Comparison of ENCODE assay signal across 10 cellular contexts in the genomic region with DNA sequence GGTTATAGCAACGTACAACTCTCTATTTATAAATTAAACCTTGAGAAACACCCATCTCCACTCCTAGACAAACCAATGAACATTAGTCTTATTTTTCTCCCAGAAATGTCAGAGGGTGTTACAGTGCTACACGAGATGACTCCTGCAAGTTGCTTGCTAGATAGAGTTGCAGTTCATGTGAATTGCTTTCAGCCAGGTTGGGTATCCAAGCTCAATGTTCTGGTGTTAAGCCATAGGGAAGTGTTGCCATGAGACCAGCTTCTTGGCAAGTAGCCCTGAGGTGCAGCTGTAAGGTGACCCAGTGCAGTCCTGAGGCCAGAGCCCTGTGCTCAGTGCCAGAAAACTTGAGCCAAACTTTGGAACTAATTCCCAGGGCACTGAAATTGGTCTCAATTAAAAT. TPM values are rescaled to one million over a fixed set of nuclear protein-coding genes. Genes with fewer than 3 reads are reported as not detected.
DNase-seq lines count a peak whose midpoint lies in the region; ATAC-seq and TF ChIP-seq lines count a peak whose summit lies in the region.
"Had no signal": no experiment of that assay in that cellular context is flagged by ENCODE, and none has a peak within 500 bp of the region (broad histone marks: within the 10 kb centered on the region; RNA-seq: fewer than 3 reads in every experiment).

No MANE protein-coding gene starts in this region.

- no peak overlapping the region for H3K27ac ChIP-seq in HEK293 (ENCODE audit: extremely low read depth, low read depth, low read length)
- H3K27ac ChIP-seq: KMS-11 had no signal

- no peaks in the 10 kb centered on the region for H3K9me3 ChIP-seq in HEK293 (ENCODE audit: control insufficient read depth, insufficient read depth, low read depth, low read length)

- CTCF ChIA-PET in HEK293 (lab: Yijun Ruan, JAX): interaction anchor here (0.9 kb wide), 1 partner anchor 50 kb away, joined by 3 read pairs; no protein-coding TSS in a partner anchor

- TF ChIP-seq POLR2A in lower leg skin (IDR thresholded peaks at IDR 0.05): no peak

- 47 to 59% methylated on average over 2 of the region's 2 CpGs for WGBS in lower leg skin, 2 donors

- no peak overlapping the region for H3K4me3 ChIP-seq in HEK293 (ENCODE audit: low read depth, low read length)
- no peak overlapping the region for H3K4me3 ChIP-seq in fibroblast of mammary gland (ENCODE audit: control insufficient read depth, low read depth, low read length)
- no peak overlapping the region for H3K4me3 ChIP-seq in retinal pigment epithelial cell (ENCODE audit: low read length)
- no peak overlapping the region for H3K4me3 ChIP-seq in lower leg skin (ENCODE audit: low read depth, poor library complexity, severe bottlenecking)

- DNase-seq in NOMO-1 treated with dmso at 0.1 percent for 144 hours (lab: John Stamatoyannopoulos, UW; ENCODE audit: unreplicated experiment) (peak; percentile 22), fibroblast of mammary gland (ENCODE audit: low read depth) (peak; percentile 44), retinal pigment epithelial cell (ENCODE audit: low read depth) (peak; percentile 85), lower leg skin (ENCODE audit: low spot score in 2 of 2) (no peak), T1000 (lab: John Stamatoyannopoulos, UW) (no peak)
- DNase-seq in stimulated activated naive CD8-positive, alpha-beta T cell treated with anti-CD3 and anti-CD28 coated beads, Interleukin-15, Interleukin-2, amounts not matched to agents 100 U/mL and 50 U/mL, for 24 hours: no peak
- DNase-seq: activated gamma-delta T cell treated with Interleukin-2 at 50 U/mL for 16 hours had no signal

- peaks cover 7% of the 10 kb centered on the region for H3K4me1 ChIP-seq in HEK293 (ENCODE audit: control insufficient read depth, insufficient read depth, low read length)

- no peak for TF ChIP-seq CTCF in HEK293 (tag by site-specific recombination; IDR thresholded peaks at IDR 0.05)
- no peak for TF ChIP-seq CTCF in fibroblast of mammary gland (conservative IDR thresholded peaks at IDR 0.05; ENCODE audit: control insufficient read depth, insufficient read depth, low read depth, low read length)
- no peak for TF ChIP-seq CTCF in retinal pigment epithelial cell (conservative IDR thresholded peaks at IDR 0.05; ENCODE audit: low read depth, low read length)
- TF ChIP-seq CTCF in lower leg skin (IDR thresholded peaks at IDR 0.05): no peak

- H3K36me3 ChIP-seq in HEK293 (ENCODE audit: control insufficient read depth in 2 of 2, insufficient read depth in 1 of 2, low read length in 2 of 2): no peaks in the 10 kb centered on the region

- intact Hi-C loops in lower leg skin (cut with DNase I; ENCODE audit: low total_unique reads): no loop called here

- POLR2A ChIA-PET in HEK293 (lab: Yijun Ruan, JAX): interaction anchor here (0.5 to 0.8 kb wide), 3 partner anchors 17 to 48 kb away, joined by 3 to 6 read pairs (median 4); no protein-coding TSS in a partner anchor

- ATAC-seq in GM21723 (IDR thresholded peaks at IDR 0.05; ENCODE audit: unreplicated experiment): no peak
- ATAC-seq in stimulated activated naive CD8-positive, alpha-beta T cell treated with anti-CD3 and anti-CD28 coated beads, Interleukin-15, Interleukin-2, amounts not matched to agents 100 U/mL and 50 U/mL, for 24 hours: no peak

TF ChIP-seq in HEK293, 187 proteins besides CTCF, POLR2A, EP300 and RAD21:
- TF ChIP-seq ZNF274 (IDR thresholded peaks at IDR 0.05; ENCODE audit: low read length): no peak
- TF ChIP-seq ZNF274 (tag by site-specific recombination; IDR thresholded peaks at IDR 0.05; ENCODE audit: borderline replicate concordance): no peak
- TF ChIP-seq, protein P1, sequence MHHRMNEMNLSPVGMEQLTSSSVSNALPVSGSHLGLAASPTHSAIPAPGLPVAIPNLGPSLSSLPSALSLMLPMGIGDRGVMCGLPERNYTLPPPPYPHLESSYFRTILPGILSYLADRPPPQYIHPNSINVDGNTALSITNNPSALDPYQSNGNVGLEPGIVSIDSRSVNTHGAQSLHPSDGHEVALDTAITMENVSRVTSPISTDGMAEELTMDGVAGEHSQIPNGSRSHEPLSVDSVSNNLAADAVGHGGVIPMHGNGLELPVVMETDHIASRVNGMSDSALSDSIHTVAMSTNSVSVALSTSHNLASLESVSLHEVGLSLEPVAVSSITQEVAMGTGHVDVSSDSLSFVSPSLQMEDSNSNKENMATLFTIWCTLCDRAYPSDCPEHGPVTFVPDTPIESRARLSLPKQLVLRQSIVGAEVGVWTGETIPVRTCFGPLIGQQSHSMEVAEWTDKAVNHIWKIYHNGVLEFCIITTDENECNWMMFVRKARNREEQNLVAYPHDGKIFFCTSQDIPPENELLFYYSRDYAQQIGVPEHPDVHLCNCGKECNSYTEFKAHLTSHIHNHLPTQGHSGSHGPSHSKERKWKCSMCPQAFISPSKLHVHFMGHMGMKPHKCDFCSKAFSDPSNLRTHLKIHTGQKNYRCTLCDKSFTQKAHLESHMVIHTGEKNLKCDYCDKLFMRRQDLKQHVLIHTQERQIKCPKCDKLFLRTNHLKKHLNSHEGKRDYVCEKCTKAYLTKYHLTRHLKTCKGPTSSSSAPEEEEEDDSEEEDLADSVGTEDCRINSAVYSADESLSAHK (tag by site-specific recombination; IDR thresholded peaks at IDR 0.05): no peak
- peak; percentile 97 for TF ChIP-seq ZNF223 (tag by site-specific recombination; IDR thresholded peaks at IDR 0.05)
- no peak for TF ChIP-seq TCF7L2 (IDR thresholded peaks at IDR 0.05; ENCODE audit: borderline replicate concordance, low read depth, low read length)
- TF ChIP-seq ZNF394 (tag by site-specific recombination; IDR thresholded peaks at IDR 0.05; ENCODE audit: borderline replicate concordance): peak; percentile 29; the same call in 1 of the 2 replicates
- TF ChIP-seq ZNF777 (tag by site-specific recombination; IDR thresholded peaks at IDR 0.05; ENCODE audit: borderline replicate concordance): no peak
- TF ChIP-seq ZNF544 (tag by site-specific recombination; IDR thresholded peaks at IDR 0.05): no peak
- no peak for TF ChIP-seq SP7 (tag by site-specific recombination; IDR thresholded peaks at IDR 0.05)
- peak; percentile 78 for TF ChIP-seq ZNF600 (tag by site-specific recombination; IDR thresholded peaks at IDR 0.05)
- TF ChIP-seq SCRT2 (tag by site-specific recombination; IDR thresholded peaks at IDR 0.05): no peak
- no peak for TF ChIP-seq ZNF626 (tag by site-specific recombination; IDR thresholded peaks at IDR 0.05)
- peak; percentile 58; the same call in 1 of the 2 replicates for TF ChIP-seq ZBTB44 (tag by site-specific recombination; IDR thresholded peaks at IDR 0.05)

RNA-seq across cellular contexts. Expression of gene REV3L, which starts 51.3 kb away (rescaled TPM):
- 10 to 100 TPM; 25.9 to 45.9 (median 28.6) TPM for total RNA-seq in lower leg skin

Comparison
In these comparisons a context has a peak if more than half of its experiments do, and no peak if none do; other contexts are left out.
1. DNase-seq: peak in NOMO-1 treated with dmso at 0.1 percent for 144 hours (single experiment), fibroblast of mammary gland (single experiment) and retinal pigment epithelial cell (single experiment); none in stimulated activated naive CD8-positive, alpha-beta T cell treated with anti-CD3 and anti-CD28 coated beads, Interleukin-15, Interleukin-2, amounts not matched to agents 100 U/mL and 50 U/mL, for 24 hours (single experiment), lower leg skin (0 of 2) and T1000 (single experiment).